ENCODE assay signal across 8 cellular contexts in the genomic region with DNA sequence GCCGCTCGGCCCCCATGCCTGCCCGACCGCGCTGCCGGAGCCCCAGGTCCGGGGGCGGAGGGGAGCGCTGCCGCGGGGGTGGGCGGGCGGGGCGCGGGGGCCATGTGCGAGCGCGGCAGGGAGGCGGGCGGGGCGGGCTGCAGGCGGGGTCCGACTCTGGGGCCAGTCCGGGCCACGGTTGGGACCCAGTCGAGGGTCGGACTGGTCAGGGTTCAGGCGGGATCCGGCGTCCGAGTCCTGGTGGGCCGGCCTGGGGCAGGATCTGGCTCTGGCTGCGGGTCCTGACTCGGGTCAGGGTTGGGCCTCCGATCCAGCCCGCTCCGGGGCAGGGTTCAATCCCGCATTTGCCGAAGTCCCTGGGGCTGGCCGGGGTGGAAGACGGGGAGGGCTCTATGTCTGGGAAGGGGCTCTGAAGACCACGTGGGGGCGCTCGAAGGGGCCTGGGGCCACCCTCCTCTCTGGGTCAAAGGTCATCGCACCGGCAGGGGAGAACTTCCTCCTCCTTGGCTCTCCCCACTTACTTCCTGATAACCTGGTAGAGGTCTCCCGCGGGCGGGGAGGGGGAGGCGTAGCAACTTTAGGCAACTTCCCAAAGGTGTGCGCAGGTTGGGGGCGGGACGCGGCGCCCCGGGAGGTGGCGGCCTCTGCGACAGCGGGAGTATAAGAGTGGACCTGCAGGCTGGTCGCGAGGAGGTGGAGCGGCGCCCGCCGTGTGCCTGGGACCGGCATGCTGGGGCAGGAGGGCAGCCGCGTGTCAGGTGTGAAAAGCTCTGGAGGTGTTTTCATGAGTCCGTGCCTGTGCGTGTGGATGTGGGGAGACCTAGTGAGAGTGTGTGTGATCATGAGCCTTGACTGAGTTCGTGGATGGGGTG. TPM values are rescaled to one million over a fixed set of nuclear protein-coding genes. Genes with fewer than 3 reads are reported as not detected.
DNase-seq lines count a peak whose midpoint lies in the region; ATAC-seq and TF ChIP-seq lines count a peak whose summit lies in the region.

No MANE protein-coding gene starts in this region.

- H3K4me3 ChIP-seq in DND-41 (ENCODE audit: low read depth in 1 of 2, low read length in 2 of 2) (peak overlapping the region; percentile 75 to 76), astrocyte of the spinal cord (ENCODE audit: low read depth, low read length) (peak overlapping the region; percentile 64)

- H3K27me3 Mint-ChIP-seq in immature natural killer cell (ENCODE audit: low read depth in 3 of 3): peaks cover 7 to 21% (median 11%) of the 10 kb centered on the region in 3 donors

- peak; percentile 41 for ATAC-seq in DND-41 (ENCODE audit: insufficient read depth, low read depth)
- peak; percentile 28 for ATAC-seq in GM21619 (IDR thresholded peaks at IDR 0.05; ENCODE audit: unreplicated experiment)

- no peaks in the 10 kb centered on the region for H3K27me3 ChIP-seq in DND-41 (ENCODE audit: insufficient read depth, low read length, poor library complexity)

- no peaks in the 10 kb centered on the region for H3K9me3 ChIP-seq in DND-41 (ENCODE audit: insufficient read depth, low read length, severe bottlenecking)

- H4K20me1 ChIP-seq in DND-41 (ENCODE audit: insufficient read depth, low read length): peaks cover 22% of the 10 kb centered on the region

- peak overlapping the region; percentile 93 to 98 (median 94) for H3K27ac Mint-ChIP-seq in immature natural killer cell

- TF ChIP-seq CTCF in DND-41 (IDR thresholded peaks at IDR 0.05; ENCODE audit: borderline replicate concordance, extremely low read depth, low read length, poor library complexity, severe bottlenecking): peak; percentile 66
- TF ChIP-seq CTCF in astrocyte of the spinal cord (IDR thresholded peaks at IDR 0.05; ENCODE audit: low read depth, low read length): peak; percentile 35

- in situ Hi-C loops in astrocyte of the spinal cord (cut with HindIII; ENCODE audit: low sequenced_read_pairs): no loop called here

- peak overlapping the region; percentile 64 for H3K9ac ChIP-seq in DND-41 (ENCODE audit: low read depth, low read length)

- peaks cover 37% of the 10 kb centered on the region for H3K79me2 ChIP-seq in DND-41 (ENCODE audit: insufficient read depth, low read length)

- H3K9me3 Mint-ChIP-seq in immature natural killer cell: no peaks in the 10 kb centered on the region

- H3K36me3 ChIP-seq in DND-41 (ENCODE audit: insufficient read depth, low read length): peaks cover 17% of the 10 kb centered on the region

- peak overlapping the region; percentile 66 for H3K27ac ChIP-seq in DND-41 (ENCODE audit: low read length)

- H2AFZ ChIP-seq in DND-41 (ENCODE audit: low read depth, low read length): peak overlapping the region; percentile 70

- H3K4me1 Mint-ChIP-seq in immature natural killer cell: peaks cover 32 to 34% of the 10 kb centered on the region in 2 donors

- peak overlapping the region; percentile 91 to 98 (median 94) for H3K4me3 Mint-ChIP-seq in immature natural killer cell

- peaks cover 38% of the 10 kb centered on the region for H3K4me1 ChIP-seq in DND-41 (ENCODE audit: insufficient read depth, low read length)

- peaks cover 0 to 4% (median 0%) of the 10 kb centered on the region in 3 donors for H3K36me3 Mint-ChIP-seq in immature natural killer cell

- peak overlapping the region; percentile 91 for H3K4me2 ChIP-seq in DND-41 (ENCODE audit: insufficient read depth, low read length)

- DNase-seq in DND-41: peak; percentile 85
- peak; percentile 55 for DNase-seq in M059J (ENCODE audit: low read depth)
- peak; percentile 50 for DNase-seq in T-helper 9 cell
- peak; percentile 19 for DNase-seq in astrocyte of the spinal cord (ENCODE audit: low read depth, low spot score)
- DNase-seq in immature natural killer cell: peak; percentile 59 to 62 (median 60)
- DNase-seq in stimulated activated CD4-positive, alpha-beta T cell treated with anti-CD3 and anti-CD28 coated beads, Interleukin-12 subunit alpha, Interleukin-12 subunit beta, amount 100 ng/mL, for 48 hours (ENCODE audit: low read depth in 2 of 3, low spot score in 1 of 3): peak; percentile 52 to 58 (median 56)
- DNase-seq in mesenteric fat pad (ENCODE audit: low spot score): no peak

RNA-seq across cellular contexts. Expression of a gene that starts 0.6 kb away (rescaled TPM):
- 15.5 and 35.2 TPM in 2 replicates for total RNA-seq in M059J (2014; rRNA removed; shearing (Covaris generic))
- polyA plus RNA-seq in immature natural killer cell: 10 to 100 TPM in 1 of 3 donors, 1 to 10 TPM in 2; 4.6 to 18.0 (median 8.7) TPM
- total RNA-seq in mesenteric fat pad: 56.9 TPM

RNA-seq across cellular contexts. Expression of a gene that starts 5.8 kb away (rescaled TPM):
- not detected in 2 replicates for total RNA-seq in M059J (2014; rRNA removed; shearing (Covaris generic))
- not detected for polyA plus RNA-seq in immature natural killer cell
- total RNA-seq in mesenteric fat pad: not detected

RNA-seq across cellular contexts. Expression of a gene that starts 11.4 kb away (rescaled TPM):
- total RNA-seq in M059J (2014; rRNA removed; shearing (Covaris generic)): 378 and 452 TPM in 2 replicates
- polyA plus RNA-seq in immature natural killer cell: 100 to 1,000 TPM; 216 to 464 (median 322) TPM
- 151 TPM for total RNA-seq in mesenteric fat pad

RNA-seq across cellular contexts. Expression of a gene that starts 12.0 kb away (rescaled TPM):
- total RNA-seq in M059J (2014; rRNA removed; shearing (Covaris generic)): 229 and 260 TPM in 2 replicates
- polyA plus RNA-seq in immature natural killer cell: 100 to 1,000 TPM; 319 to 558 (median 418) TPM
- total RNA-seq in mesenteric fat pad: 111 TPM

RNA-seq across cellular contexts. Expression of a gene that starts 14.8 kb away (rescaled TPM):
- total RNA-seq in M059J (2014; rRNA removed; shearing (Covaris generic)): 0.10 TPM in 1 of 2 replicates, not detected in the other
- not detected for polyA plus RNA-seq in immature natural killer cell
- not detected for total RNA-seq in mesenteric fat pad
